ENCODE assay signal across 21 cellular contexts in genomic region chr16:1510941-1511351, GRCh38. TPM values are rescaled to one million over a fixed set of nuclear protein-coding genes. Genes with fewer than 3 reads are reported as not detected.
A peak's percentile ranks its signal among the peaks of the same experiment; 100 is the strongest.
DNase-seq lines count a peak whose midpoint lies in the region; ATAC-seq and TF ChIP-seq lines count a peak whose summit lies in the region.
"Had no signal": no experiment of that assay in that cellular context is flagged by ENCODE, and none has a peak within 500 bp of the region (broad histone marks: within the 10 kb centered on the region; RNA-seq: fewer than 3 reads in every experiment).

No MANE protein-coding gene starts in this region.

- no peak overlapping the region for H3K4me3 Mint-ChIP-seq in HFFc6
- H3K4me3 Mint-ChIP-seq in activated CD8-positive, alpha-beta memory T cell treated with anti-CD3 and anti-CD28 coated beads, Interleukin-2, amount 10 ng/mL, durations not matched to agents 7 days and 5 days: no peak overlapping the region
- H3K4me3 Mint-ChIP-seq in activated T-cell treated with anti-CD3 and anti-CD28 coated beads, Interleukin-2, amount 50 U/mL, for 24 hours: no peak overlapping the region
- H3K4me3 Mint-ChIP-seq: CD8-positive, alpha-beta memory T cell had no signal

- H3K9ac ChIP-seq in mesendoderm (ENCODE audit: low read length): no peak overlapping the region

- H3K27me3 Mint-ChIP-seq in HFFc6 (ENCODE audit: insufficient read depth): peaks cover 3% of the 10 kb centered on the region
- H3K27me3 Mint-ChIP-seq in activated CD8-positive, alpha-beta memory T cell treated with anti-CD3 and anti-CD28 coated beads, Interleukin-2, amount 10 ng/mL, durations not matched to agents 7 days and 5 days: no peaks in the 10 kb centered on the region
- H3K27me3 Mint-ChIP-seq in activated T-cell treated with anti-CD3 and anti-CD28 coated beads, Interleukin-2, amount 50 U/mL, for 24 hours: no peaks in the 10 kb centered on the region
- H3K27me3 Mint-ChIP-seq: CD8-positive, alpha-beta memory T cell had no signal

- no peak overlapping the region for H4K8ac ChIP-seq in mesendoderm (ENCODE audit: low read depth, low read length)

- peak; percentile 87 for DNase-seq in H7
- no peak for DNase-seq in HFFc6
- no peak for DNase-seq in coronary artery (ENCODE audit: low spot score)
- peak; percentile 15 for DNase-seq in mesendoderm
- DNase-seq in activated CD8-positive, alpha-beta memory T cell treated with anti-CD3 and anti-CD28 coated beads, Interleukin-2, amount 10 ng/mL, durations not matched to agents 7 days and 5 days: no peak
- no peak for DNase-seq in activated T-cell treated with anti-CD3 and anti-CD28 coated beads, Interleukin-2, amount 50 U/mL, for 24 hours
- no peak for DNase-seq in effector CD4-positive, alpha-beta T cell
- no peak for DNase-seq in head of caudate nucleus
- DNase-seq: CD8-positive, alpha-beta memory T cell; DMS79; HCEC 1CT; MM.1S; NCI-H1092; NCI-H146; NCI-H2029 treated with DMSO at 0.1 percent for 48 hours; NCI-H2171; NCI-H446; NCI-H69 had no signal

- no peak overlapping the region for H2BK120ac ChIP-seq in mesendoderm (ENCODE audit: low read depth, low read length)

- H3K27ac Mint-ChIP-seq in HFFc6: no peak overlapping the region
- H3K27ac Mint-ChIP-seq in activated CD8-positive, alpha-beta memory T cell treated with anti-CD3 and anti-CD28 coated beads, Interleukin-2, amount 10 ng/mL, durations not matched to agents 7 days and 5 days: no peak overlapping the region
- no peak overlapping the region for H3K27ac Mint-ChIP-seq in activated T-cell treated with anti-CD3 and anti-CD28 coated beads, Interleukin-2, amount 50 U/mL, for 24 hours

- WGBS in mesendoderm (ENCODE audit: extremely low coverage, insufficient coverage, low lambda C conversion rate): no CpG with 5 or more reads among the region's 26 CpGs

- H3K27ac ChIP-seq in coronary artery (peak overlapping the region; percentile 88 to 95), mesendoderm (ENCODE audit: low read depth, low read length) (no peak overlapping the region)

- H3K4ac ChIP-seq in mesendoderm (ENCODE audit: low read depth, low read length): no peak overlapping the region

- CTCF ChIA-PET in activated CD8-positive, alpha-beta memory T cell treated with anti-CD3 and anti-CD28 coated beads, Interleukin-2, amount 10 ng/mL, durations not matched to agents 7 days and 5 days (lab: Charles Lee): no interaction called here

- H2AK5ac ChIP-seq in mesendoderm (ENCODE audit: low read length): no peak overlapping the region

- no peak overlapping the region for H3K56ac ChIP-seq in mesendoderm (ENCODE audit: low read length)

- no peak overlapping the region for H2BK15ac ChIP-seq in mesendoderm (replicated peaks; ENCODE audit: low read depth)

- no peaks in the 10 kb centered on the region for H3K27me3 ChIP-seq in H7 (ENCODE audit: control insufficient read depth, insufficient read depth, low read length)
- H3K27me3 ChIP-seq in mesendoderm (ENCODE audit: insufficient read depth, low read length, poor library complexity): no peaks in the 10 kb centered on the region
- H3K27me3 ChIP-seq: BLaER1 treated with 17β-estradiol and CSF1 and Interleukin-3, amounts not matched to agents 10 nM and 100 nM had no signal

- H2BK5ac ChIP-seq in mesendoderm (ENCODE audit: low read length): no peak overlapping the region

- H3K18ac ChIP-seq in mesendoderm (ENCODE audit: low read length): no peak overlapping the region

- intact Hi-C loops in head of caudate nucleus (cut with DNase I): loop anchor here (10.0 kb wide), 1 partner anchor 64 kb away; no protein-coding TSS in a partner anchor

- H3K4me1 ChIP-seq in mesendoderm (ENCODE audit: control insufficient read depth, low read depth, low read length): no peaks in the 10 kb centered on the region

- peaks cover 22% of the 10 kb centered on the region for H3K36me3 Mint-ChIP-seq in HFFc6 (ENCODE audit: low read depth)
- peaks cover 14% of the 10 kb centered on the region for H3K36me3 Mint-ChIP-seq in activated CD8-positive, alpha-beta memory T cell treated with anti-CD3 and anti-CD28 coated beads, Interleukin-2, amount 10 ng/mL, durations not matched to agents 7 days and 5 days
- peaks cover 55% of the 10 kb centered on the region for H3K36me3 Mint-ChIP-seq in activated T-cell treated with anti-CD3 and anti-CD28 coated beads, Interleukin-2, amount 50 U/mL, for 24 hours (ENCODE audit: low read depth)

- no peaks in the 10 kb centered on the region for H3K4me1 Mint-ChIP-seq in HFFc6 (ENCODE audit: low read depth)
- H3K4me1 Mint-ChIP-seq in activated CD8-positive, alpha-beta memory T cell treated with anti-CD3 and anti-CD28 coated beads, Interleukin-2, amount 10 ng/mL, durations not matched to agents 7 days and 5 days: no peaks in the 10 kb centered on the region
- H3K4me1 Mint-ChIP-seq in activated T-cell treated with anti-CD3 and anti-CD28 coated beads, Interleukin-2, amount 50 U/mL, for 24 hours (ENCODE audit: low read depth): no peaks in the 10 kb centered on the region
- H3K4me1 Mint-ChIP-seq: CD8-positive, alpha-beta memory T cell had no signal

- no peak overlapping the region for H3K23ac ChIP-seq in mesendoderm (ENCODE audit: low read length)

- H3K79me1 ChIP-seq in mesendoderm (ENCODE audit: low read length): no peaks in the 10 kb centered on the region

- 0 out of 2 replicates have a peak, but pooled peaks have one; percentile 8 for TF ChIP-seq CTCF in HFFc6 (IDR thresholded peaks at IDR 0.05)
- no peak for TF ChIP-seq CTCF in coronary artery (IDR thresholded peaks at IDR 0.05)

- H4K5ac ChIP-seq in mesendoderm (ENCODE audit: low read length): no peak overlapping the region

- no peaks in the 10 kb centered on the region for H3K79me2 ChIP-seq in mesendoderm (ENCODE audit: control insufficient read depth, insufficient read depth, low read length)

- peaks cover 13% of the 10 kb centered on the region for H3K9me3 Mint-ChIP-seq in HFFc6
- no peaks in the 10 kb centered on the region for H3K9me3 Mint-ChIP-seq in activated CD8-positive, alpha-beta memory T cell treated with anti-CD3 and anti-CD28 coated beads, Interleukin-2, amount 10 ng/mL, durations not matched to agents 7 days and 5 days (ENCODE audit: low read depth)
- H3K9me3 Mint-ChIP-seq in activated T-cell treated with anti-CD3 and anti-CD28 coated beads, Interleukin-2, amount 50 U/mL, for 24 hours: no peaks in the 10 kb centered on the region

- ATAC-seq in activated CD8-positive, alpha-beta memory T cell treated with anti-CD3 and anti-CD28 coated beads, Interleukin-2, amount 10 ng/mL, durations not matched to agents 7 days and 5 days: no peak

- H3K4me2 ChIP-seq in mesendoderm (ENCODE audit: low read length): no peak overlapping the region

- H3K36me3 ChIP-seq in H7 (replicated peaks; ENCODE audit: control insufficient read depth, insufficient read depth, low read length) (no peaks in the 10 kb centered on the region; the same call in 1 of the 2 replicates), mesendoderm (ENCODE audit: control insufficient read depth, insufficient read depth, low read length) (no peaks in the 10 kb centered on the region)

- H3K4me3 ChIP-seq in H7 (ENCODE audit: insufficient read depth, low read depth, low read length): no peak overlapping the region
- no peak overlapping the region for H3K4me3 ChIP-seq in coronary artery
- no peak overlapping the region for H3K4me3 ChIP-seq in mesendoderm (ENCODE audit: low read length)
- H3K4me3 ChIP-seq: BLaER1 treated with 17β-estradiol and CSF1 and Interleukin-3, amounts not matched to agents 10 nM and 100 nM had no signal

RNA-seq across cellular contexts. Expression of gene TELO2, which starts 17.8 kb away (rescaled TPM):
- 50.2 and 60.3 TPM in 2 replicates for total RNA-seq in H7 (2014; rRNA removed; shearing (Covaris generic))
- 10 to 100 TPM; 28.6 to 37.4 (median 34.8) TPM for total RNA-seq in HFFc6 (2021; fragmentation: NEBNext Ultra II Directional; extraction: Animal tissue kit (Norgen Biotek cat#: 25700))
- polyA plus RNA-seq in mesendoderm (2013, experiment 1 of 2): 31.2 TPM
- 31.3 TPM for polyA plus RNA-seq in mesendoderm (2013, experiment 2 of 2)
- total RNA-seq in activated CD8-positive, alpha-beta memory T cell treated with anti-CD3 and anti-CD28 coated beads, Interleukin-2, amount 10 ng/mL, durations not matched to agents 7 days and 5 days: 10 to 100 TPM; 60.7 to 63.8 TPM

RNA-seq across cellular contexts. Expression of gene PTX4, which starts 22.2 kb away (rescaled TPM):
- not detected in 2 replicates for total RNA-seq in H7 (2014; rRNA removed; shearing (Covaris generic))
- under 1 TPM in 4 of 6 experiments, not detected in 2; 0.14 to 0.24 (median 0.18) TPM for total RNA-seq in HFFc6 (2021; fragmentation: NEBNext Ultra II Directional; extraction: Animal tissue kit (Norgen Biotek cat#: 25700))
- 0.03 TPM for polyA plus RNA-seq in mesendoderm (2013, experiment 1 of 2)
- 0.04 TPM for polyA plus RNA-seq in mesendoderm (2013, experiment 2 of 2)
- total RNA-seq in activated CD8-positive, alpha-beta memory T cell treated with anti-CD3 and anti-CD28 coated beads, Interleukin-2, amount 10 ng/mL, durations not matched to agents 7 days and 5 days: not detected
- total RNA-seq: CD8-positive, alpha-beta memory T cell; LHCN-M2; SK-MEL-5 had no signal
- polyA plus RNA-seq: CD8-positive, alpha-beta memory T cell had no signal

RNA-seq across cellular contexts. Expression of gene TMEM204, which starts 22.5 kb away (rescaled TPM):
- 0.42 TPM in 1 of 2 replicates, not detected in the other for total RNA-seq in H7 (2014; rRNA removed; shearing (Covaris generic))
- total RNA-seq in HFFc6 (2021; fragmentation: NEBNext Ultra II Directional; extraction: Animal tissue kit (Norgen Biotek cat#: 25700)): 10 to 100 TPM; 15.4 to 28.5 (median 16.2) TPM
- 0.07 TPM for polyA plus RNA-seq in mesendoderm (2013, experiment 1 of 2)
- polyA plus RNA-seq in mesendoderm (2013, experiment 2 of 2): 0.04 TPM
- total RNA-seq in activated CD8-positive, alpha-beta memory T cell treated with anti-CD3 and anti-CD28 coated beads, Interleukin-2, amount 10 ng/mL, durations not matched to agents 7 days and 5 days: 10 to 100 TPM; 34.7 to 37.1 TPM
- total RNA-seq: LHCN-M2, SK-MEL-5 had no signal

RNA-seq across cellular contexts. Expression of gene CLCN7, which starts 36.1 kb away (rescaled TPM):
- total RNA-seq in H7 (2014; rRNA removed; shearing (Covaris generic)): 39.1 and 42.6 TPM in 2 replicates
- total RNA-seq in HFFc6 (2021; fragmentation: NEBNext Ultra II Directional; extraction: Animal tissue kit (Norgen Biotek cat#: 25700)): 10 to 100 TPM; 47.5 to 62.6 (median 51.3) TPM
- 26.8 TPM for polyA plus RNA-seq in mesendoderm (2013, experiment 1 of 2)
- polyA plus RNA-seq in mesendoderm (2013, experiment 2 of 2): 28.0 TPM
- 10 to 100 TPM; 53.0 to 60.5 TPM for total RNA-seq in activated CD8-positive, alpha-beta memory T cell treated with anti-CD3 and anti-CD28 coated beads, Interleukin-2, amount 10 ng/mL, durations not matched to agents 7 days and 5 days

Comparison
In these comparisons a context has a peak if more than half of its experiments do, and no peak if none do; other contexts are left out.
1. DNase-seq: peak in H7 (single experiment) and mesendoderm (single experiment); none in HFFc6 (single experiment), coronary artery (single experiment), activated CD8-positive, alpha-beta memory T cell treated with anti-CD3 and anti-CD28 coated beads, Interleukin-2, amount 10 ng/mL, durations not matched to agents 7 days and 5 days (single experiment), activated T-cell treated with anti-CD3 and anti-CD28 coated beads, Interleukin-2, amount 50 U/mL, for 24 hours (single experiment), effector CD4-positive, alpha-beta T cell (single experiment) and head of caudate nucleus (0 of 42).
2. RNA of gene TMEM204, which starts 22.5 kb away (total RNA-seq): 34.7 to 37.1 TPM in activated CD8-positive, alpha-beta memory T cell treated with anti-CD3 and anti-CD28 coated beads, Interleukin-2, amount 10 ng/mL, durations not matched to agents 7 days and 5 days and 15.4 to 28.5 TPM in HFFc6; 0.42 TPM in H7; every median in the first group is over 10 times any median in the second.